In genomic region chr5:84249918-84250635, GRCh38 we compare ENCODE assay signal across 14 cellular contexts.
DNase-seq lines count a peak whose midpoint lies in the region; ATAC-seq and TF ChIP-seq lines count a peak whose summit lies in the region.
"Had no signal": no experiment of that assay in that cellular context is flagged by ENCODE, and none has a peak within 500 bp of the region (broad histone marks: within the 10 kb centered on the region; RNA-seq: fewer than 3 reads in every experiment).

No MANE protein-coding gene starts in this region.

- no peak overlapping the region for H3K4me3 ChIP-seq in neural progenitor cell
- H3K4me3 ChIP-seq: esophagus muscularis mucosa had no signal

- H2AFZ ChIP-seq in neural progenitor cell (replicated peaks): peak overlapping the region; percentile 11

- H3K36me3 ChIP-seq in neural progenitor cell: no peaks in the 10 kb centered on the region
- H3K36me3 ChIP-seq: esophagus muscularis mucosa had no signal

- H3K4me1 ChIP-seq in neural progenitor cell: peaks cover 8% of the 10 kb centered on the region
- H3K4me1 ChIP-seq: esophagus muscularis mucosa had no signal

- no peaks in the 10 kb centered on the region for H3K36me3 Mint-ChIP-seq in neural progenitor cell
- H3K36me3 Mint-ChIP-seq: memory B cell; stimulated activated naive B cell treated with anti-CD40 and anti-IgM and Interleukin-4, amounts not matched to agents 10 μg/mL and 1 μg/mL and 100 μg/mL, for 72 hours had no signal

- H3K27ac Mint-ChIP-seq in neural progenitor cell: no peak overlapping the region
- H3K27ac Mint-ChIP-seq: memory B cell; stimulated activated naive B cell treated with anti-CD40 and anti-IgM and Interleukin-4, amounts not matched to agents 10 μg/mL and 1 μg/mL and 100 μg/mL, for 72 hours had no signal

- H3K9me3 Mint-ChIP-seq in neural progenitor cell: no peaks in the 10 kb centered on the region

- H3K9me3 ChIP-seq in neural progenitor cell (ENCODE audit: low read depth): no peaks in the 10 kb centered on the region
- H3K9me3 ChIP-seq: esophagus muscularis mucosa had no signal

- no peaks in the 10 kb centered on the region for H4K20me1 ChIP-seq in neural progenitor cell (ENCODE audit: low read depth)

- peak; percentile 26 for TF ChIP-seq CTCF in neural progenitor cell (IDR thresholded peaks at IDR 0.05)
- TF ChIP-seq CTCF in omental fat pad (IDR thresholded peaks at IDR 0.05): no peak

- H3K4me3 Mint-ChIP-seq in neural progenitor cell: no peak overlapping the region
- H3K4me3 Mint-ChIP-seq: memory B cell; stimulated activated naive B cell treated with anti-CD40 and anti-IgM and Interleukin-4, amounts not matched to agents 10 μg/mL and 1 μg/mL and 100 μg/mL, for 72 hours had no signal

- H3K79me2 ChIP-seq in neural progenitor cell (ENCODE audit: low read depth): no peaks in the 10 kb centered on the region

- no peak overlapping the region for H3K4me2 ChIP-seq in neural progenitor cell

- H3K4me1 Mint-ChIP-seq in neural progenitor cell: peaks cover 8% of the 10 kb centered on the region
- H3K4me1 Mint-ChIP-seq: memory B cell; stimulated activated naive B cell treated with anti-CD40 and anti-IgM and Interleukin-4, amounts not matched to agents 10 μg/mL and 1 μg/mL and 100 μg/mL, for 72 hours had no signal

- no peak overlapping the region for H3K9ac ChIP-seq in neural progenitor cell

- ATAC-seq in omental fat pad (ENCODE audit: low FRiP score) (no peak), GM18511 (IDR thresholded peaks at IDR 0.05; ENCODE audit: unreplicated experiment) (no peak), GM19452 (IDR thresholded peaks at IDR 0.05; ENCODE audit: unreplicated experiment) (no peak)
- ATAC-seq in activated CD4-positive, CD25-positive, alpha-beta regulatory T cell treated with anti-CD3 and anti-CD28 coated beads, Interleukin-2, amount 50 U/mL, for 24 hours: no peak
- ATAC-seq: stimulated activated naive B cell treated with anti-CD40 and anti-IgM and Interleukin-4, amounts not matched to agents 10 μg/mL and 1 μg/mL and 100 μg/mL, for 72 hours had no signal

- no peak overlapping the region for H3K27ac ChIP-seq in neural progenitor cell
- H3K27ac ChIP-seq: esophagus muscularis mucosa, HL-60 had no signal

- peak; percentile 21 for DNase-seq in ELF-1 (ENCODE audit: low read depth, low spot score)
- DNase-seq in NCI-H524 treated with DMSO at 0.1 percent for 48 hours (lab: John Stamatoyannopoulos, UW): peak; percentile 62
- DNase-seq in dermis blood vessel endothelial cell: peak; percentile 8
- DNase-seq in neural progenitor cell (ENCODE audit: low spot score): peak; percentile 73
- no peak for DNase-seq in omental fat pad (ENCODE audit: low spot score)
- DNase-seq: DMS153; NCI-H1436 treated with DMSO at 0.1 percent for 48 hours; stimulated activated naive B cell treated with anti-CD40 and anti-IgM and Interleukin-4, amounts not matched to agents 10 μg/mL and 1 μg/mL and 100 μg/mL, for 72 hours had no signal

- no peaks in the 10 kb centered on the region for H3K27me3 ChIP-seq in neural progenitor cell
- H3K27me3 ChIP-seq: esophagus muscularis mucosa had no signal

- no peaks in the 10 kb centered on the region for H3F3A ChIP-seq in neural progenitor cell (ENCODE audit: low read depth)

- H3K27me3 Mint-ChIP-seq in neural progenitor cell (ENCODE audit: insufficient read depth, low read depth): no peaks in the 10 kb centered on the region
- H3K27me3 Mint-ChIP-seq: memory B cell; stimulated activated naive B cell treated with anti-CD40 and anti-IgM and Interleukin-4, amounts not matched to agents 10 μg/mL and 1 μg/mL and 100 μg/mL, for 72 hours had no signal
